19 cellular contexts compared by ENCODE assay signal in genomic region chr11:11044137-11044855, GRCh38.
"Had no signal": no experiment of that assay in that cellular context is flagged by ENCODE, and none has a peak within 500 bp of the region (broad histone marks: within the 10 kb centered on the region; RNA-seq: fewer than 3 reads in every experiment).

No MANE protein-coding gene starts in this region.

- H3K27ac Mint-ChIP-seq: naive B cell, neural progenitor cell had no signal

- H3K4me1 ChIP-seq: adrenal gland, psoas muscle had no signal

- H3K4me3 ChIP-seq: adrenal gland, dorsolateral prefrontal cortex, neural progenitor cell, ovary, psoas muscle, smooth muscle cell, stomach had no signal

- H3K27me3 ChIP-seq: adrenal gland, dorsolateral prefrontal cortex, neural progenitor cell, ovary, stomach had no signal

- H3K36me3 ChIP-seq: adrenal gland, neural progenitor cell, ovary, stomach had no signal

- H3K36me3 Mint-ChIP-seq: activated naive CD4-positive, alpha-beta T cell treated with anti-CD3 and anti-CD28 coated beads, Interleukin-2, amount 50 U/mL, for 72 hours; naive B cell; neural progenitor cell had no signal

- H3K9me3 Mint-ChIP-seq: activated naive CD4-positive, alpha-beta T cell treated with anti-CD3 and anti-CD28 coated beads, Interleukin-2, amount 50 U/mL, for 72 hours; naive B cell; neural progenitor cell had no signal

- FAIRE-seq: colon, keratinocyte had no signal

- DNase-seq: activated CD4-positive, alpha-beta T cell treated with anti-CD3 and anti-CD28 coated beads, Interleukin-2, amount 50 U/mL, for 4 hours; activated CD4-positive, CD25-positive, alpha-beta regulatory T cell treated with anti-CD3 and anti-CD28 coated beads, Interleukin-2, amount 50 U/mL, for 72 hours; activated gamma-delta T cell; adrenal gland; foreskin melanocyte; naive B cell; ovary; psoas muscle; stimulated activated CD4-positive, alpha-beta T cell treated with anti-CD3 and anti-CD28 coated beads, Interleukin-4, amount 100 ng/mL, for 1 hour; stomach; T1000; trophoblast cell had no signal

- H3K9me3 ChIP-seq: adrenal gland, ovary, psoas muscle, stomach had no signal

- H3K4me1 Mint-ChIP-seq: naive B cell had no signal

- ATAC-seq: activated naive CD4-positive, alpha-beta T cell treated with anti-CD3 and anti-CD28 coated beads, Interleukin-2, amount 50 U/mL, for 72 hours; left lobe of liver had no signal
